Comparison of ENCODE assay signal across 8 cellular contexts in the genomic region with DNA sequence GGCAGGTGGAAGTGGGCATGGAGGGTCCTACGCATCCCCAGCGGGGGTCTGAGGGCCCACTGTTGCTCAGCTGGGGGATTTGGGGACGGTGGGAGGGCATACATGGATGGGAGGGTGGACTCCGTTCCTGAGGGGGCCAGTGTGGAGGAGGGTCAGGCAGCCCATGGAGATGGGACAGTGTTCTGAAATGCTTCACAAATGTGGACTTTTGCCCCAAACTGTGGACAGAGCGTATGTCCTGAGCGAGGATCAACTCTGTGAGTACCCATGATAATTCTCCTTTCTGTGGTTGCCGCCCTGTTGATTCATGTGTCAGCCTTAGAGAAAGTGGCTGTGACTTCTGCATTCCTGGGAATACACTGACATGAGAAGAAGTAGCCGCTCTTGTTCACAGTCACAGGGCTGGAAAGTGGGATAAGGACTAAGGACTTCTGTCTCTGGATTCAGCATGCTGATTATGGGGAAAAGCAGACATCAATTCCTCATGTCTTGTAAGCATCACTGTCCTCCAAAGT. TPM values are rescaled to one million over a fixed set of nuclear protein-coding genes. Genes with fewer than 3 reads are reported as not detected.
DNase-seq lines count a peak whose midpoint lies in the region; ATAC-seq and TF ChIP-seq lines count a peak whose summit lies in the region.

No MANE protein-coding gene starts in this region.

- H3K27ac Mint-ChIP-seq in chondrocyte (ENCODE audit: unreplicated experiment): peak overlapping the region; percentile 95

- peaks cover under 1% of the 10 kb centered on the region for H4K20me1 ChIP-seq in Loucy (ENCODE audit: insufficient read depth, low read length, poor library complexity, severe bottlenecking)

- peaks cover 90% of the 10 kb centered on the region for H3K79me2 ChIP-seq in ACC112 (ENCODE audit: control insufficient read depth, insufficient read depth, low read length, unreplicated experiment)
- H3K79me2 ChIP-seq in Loucy (ENCODE audit: insufficient read depth, low read length): peaks cover 94% of the 10 kb centered on the region

- no peaks in the 10 kb centered on the region for H3K27me3 Mint-ChIP-seq in chondrocyte (ENCODE audit: low read depth)

- peak overlapping the region; percentile 59 for H3K4me3 Mint-ChIP-seq in chondrocyte (ENCODE audit: unreplicated experiment)

- H3K36me3 Mint-ChIP-seq in chondrocyte (ENCODE audit: low read depth): no peaks in the 10 kb centered on the region

- H3K36me3 ChIP-seq in ACC112 (ENCODE audit: insufficient read depth, low read length) (peaks cover 25% of the 10 kb centered on the region; the same call in 1 of the 2 replicates), Loucy (ENCODE audit: insufficient read depth, low read length) (peaks cover 24% of the 10 kb centered on the region; the same call in 1 of the 2 replicates)

- no peaks in the 10 kb centered on the region for H3K27me3 ChIP-seq in ACC112 (ENCODE audit: insufficient read depth, low read length)
- H3K27me3 ChIP-seq in Loucy (ENCODE audit: insufficient read depth, low read length, poor library complexity, severe bottlenecking): no peaks in the 10 kb centered on the region

- H3K4me1 Mint-ChIP-seq in chondrocyte (ENCODE audit: low read depth): peaks cover 34% of the 10 kb centered on the region

- H3K4me3 ChIP-seq in ACC112 (ENCODE audit: low read depth, low read length) (peak overlapping the region; percentile 61), Loucy (ENCODE audit: low read length, poor library complexity, severe bottlenecking) (peak overlapping the region; percentile 71)

- H3K9me2 ChIP-seq in Loucy (replicated peaks; ENCODE audit: low read depth, low read length): no peaks in the 10 kb centered on the region

- DNase-seq in chondrocyte (ENCODE audit: low spot score) (no peak), myocyte (ENCODE audit: low read depth) (peak; percentile 72), islet precursor cell (no peak), retina (no peak)

- H3K27ac ChIP-seq in ACC112 (ENCODE audit: low read depth, low read length): peak overlapping the region; percentile 94

- ATAC-seq in GM21423 (IDR thresholded peaks at IDR 0.05; ENCODE audit: unreplicated experiment) (no peak), GM21723 (IDR thresholded peaks at IDR 0.05; ENCODE audit: unreplicated experiment) (no peak)

- H3K4me1 ChIP-seq in ACC112 (ENCODE audit: control insufficient read depth, insufficient read depth, low read length, unreplicated experiment): peaks cover 62% of the 10 kb centered on the region
- H3K4me1 ChIP-seq in Loucy (ENCODE audit: insufficient read depth, low read length, poor library complexity, severe bottlenecking): peaks cover 77% of the 10 kb centered on the region

- no peaks in the 10 kb centered on the region for H3K9me3 Mint-ChIP-seq in chondrocyte (ENCODE audit: low read depth)

- H2AFZ ChIP-seq in ACC112 (ENCODE audit: low read length, unreplicated experiment) (no peak overlapping the region), Loucy (ENCODE audit: low read length) (no peak overlapping the region)

- H3K4me2 ChIP-seq in Loucy (ENCODE audit: low read depth, low read length, poor library complexity, severe bottlenecking): peak overlapping the region; percentile 90

- H3K9ac ChIP-seq in Loucy (ENCODE audit: low read depth, low read length, poor library complexity, severe bottlenecking): peak overlapping the region; percentile 74

- no peak for TF ChIP-seq CTCF in Loucy (conservative IDR thresholded peaks at IDR 0.05; ENCODE audit: low read length)
- TF ChIP-seq CTCF in chondrocyte (IDR thresholded peaks at IDR 0.05): no peak

- peaks cover 7% of the 10 kb centered on the region; the same call in 1 of the 2 replicates for H3F3A ChIP-seq in Loucy (ENCODE audit: low read depth)

- no peaks in the 10 kb centered on the region for H3K9me3 ChIP-seq in Loucy (ENCODE audit: insufficient read depth, low read depth, low read length)

RNA-seq across cellular contexts. Expression of gene SMAD3, which starts 33.4 kb away (rescaled TPM):
- 19.0 to 27.2 TPM (median 23.2 TPM) in 3 replicates for total RNA-seq in chondrocyte
- total RNA-seq in myocyte: 24.4 and 31.0 TPM in 2 replicates
- 28.7 TPM for polyA plus RNA-seq in myocyte (2012)
